ENCODE assay signal across 1 cellular context in the genomic region with DNA sequence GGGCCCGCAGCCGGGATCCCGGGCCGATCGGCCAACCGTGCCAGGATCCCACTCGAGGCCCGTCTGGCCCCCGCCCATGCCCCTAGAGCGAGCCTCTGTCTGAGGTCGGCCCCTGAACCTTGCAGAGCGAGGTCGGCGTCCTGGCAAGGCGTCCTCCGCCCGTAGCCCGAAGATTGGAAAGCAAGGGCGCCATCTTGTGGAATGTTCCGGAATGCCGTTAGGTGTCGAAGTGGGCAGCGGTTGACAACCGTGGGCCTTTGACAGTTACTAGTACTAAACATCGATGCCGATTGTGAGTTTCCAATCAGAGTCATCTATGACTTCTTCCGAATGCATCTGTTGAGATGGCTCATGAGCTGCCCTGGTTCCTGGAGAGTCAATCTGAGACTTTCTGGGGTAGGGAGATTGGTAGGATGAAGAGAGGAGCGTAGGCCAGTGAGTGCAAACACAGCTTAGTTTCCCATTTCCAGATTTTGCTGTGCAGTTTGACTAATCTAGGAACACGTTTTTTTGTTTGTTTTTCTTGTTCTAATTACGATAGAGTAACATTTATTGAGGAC.
TF ChIP-seq lines count a peak whose summit lies in the region.

No MANE protein-coding gene starts in this region.

TF ChIP-seq in GM12878, 131 proteins besides CTCF, POLR2A, EP300 and RAD21 (continued from another document):
- TF ChIP-seq, protein P1, sequence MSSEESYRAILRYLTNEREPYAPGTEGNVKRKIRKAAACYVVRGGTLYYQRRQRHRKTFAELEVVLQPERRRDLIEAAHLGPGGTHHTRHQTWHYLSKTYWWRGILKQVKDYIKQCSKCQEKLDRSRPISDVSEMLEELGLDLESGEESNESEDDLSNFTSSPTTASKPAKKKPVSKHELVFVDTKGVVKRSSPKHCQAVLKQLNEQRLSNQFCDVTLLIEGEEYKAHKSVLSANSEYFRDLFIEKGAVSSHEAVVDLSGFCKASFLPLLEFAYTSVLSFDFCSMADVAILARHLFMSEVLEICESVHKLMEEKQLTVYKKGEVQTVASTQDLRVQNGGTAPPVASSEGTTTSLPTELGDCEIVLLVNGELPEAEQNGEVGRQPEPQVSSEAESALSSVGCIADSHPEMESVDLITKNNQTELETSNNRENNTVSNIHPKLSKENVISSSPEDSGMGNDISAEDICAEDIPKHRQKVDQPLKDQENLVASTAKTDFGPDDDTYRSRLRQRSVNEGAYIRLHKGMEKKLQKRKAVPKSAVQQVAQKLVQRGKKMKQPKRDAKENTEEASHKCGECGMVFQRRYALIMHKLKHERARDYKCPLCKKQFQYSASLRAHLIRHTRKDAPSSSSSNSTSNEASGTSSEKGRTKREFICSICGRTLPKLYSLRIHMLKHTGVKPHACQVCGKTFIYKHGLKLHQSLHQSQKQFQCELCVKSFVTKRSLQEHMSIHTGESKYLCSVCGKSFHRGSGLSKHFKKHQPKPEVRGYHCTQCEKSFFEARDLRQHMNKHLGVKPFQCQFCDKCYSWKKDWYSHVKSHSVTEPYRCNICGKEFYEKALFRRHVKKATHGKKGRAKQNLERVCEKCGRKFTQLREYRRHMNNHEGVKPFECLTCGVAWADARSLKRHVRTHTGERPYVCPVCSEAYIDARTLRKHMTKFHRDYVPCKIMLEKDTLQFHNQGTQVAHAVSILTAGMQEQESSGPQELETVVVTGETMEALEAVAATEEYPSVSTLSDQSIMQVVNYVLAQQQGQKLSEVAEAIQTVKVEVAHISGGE (CRISPR knock-in tag; IDR thresholded peaks at IDR 0.05): no peak
- TF ChIP-seq NR2F1 (conservative IDR thresholded peaks at IDR 0.05) (peak; percentile 65), LARP7 (IDR thresholded peaks at IDR 0.05) (0 out of 2 replicates have a peak, but pooled peaks have one; percentile 33), IKZF1 (conservative IDR thresholded peaks at IDR 0.05) (0 out of 2 replicates have a peak, but pooled peaks have one; percentile 22), SMC3 (IDR thresholded peaks at IDR 0.05; ENCODE audit: borderline replicate concordance, low read length) (peak; percentile 81), GATAD2B (conservative IDR thresholded peaks at IDR 0.05; ENCODE audit: low read depth) (no peak), RUNX3 (IDR thresholded peaks at IDR 0.05; ENCODE audit: low read length) (0 out of 2 replicates have a peak, but pooled peaks have one; percentile 9), SMARCA5 (IDR thresholded peaks at IDR 0.05) (no peak; the same call in 1 of the 2 replicates), HCFC1 (IDR thresholded peaks at IDR 0.05; ENCODE audit: low read length) (0 out of 2 replicates have a peak, but pooled peaks have one; percentile 15), IRF4 (IDR thresholded peaks at IDR 0.05; ENCODE audit: low read depth, low read length) (0 out of 2 replicates have a peak, but pooled peaks have one; percentile 28), YY1 (IDR thresholded peaks at IDR 0.05; ENCODE audit: low read depth, low read length) (peak; percentile 42; the same call in 1 of the 2 replicates), KLF5 (IDR thresholded peaks at IDR 0.05; ENCODE audit: partially characterized antibody) (no peak), CHD2 (IDR thresholded peaks at IDR 0.05; ENCODE audit: borderline replicate concordance, low read depth, low read length) (no peak), TCF3 (IDR thresholded peaks at IDR 0.05; ENCODE audit: borderline replicate concordance, insufficient read depth, low read depth, low read length) (no peak), BCL11A (IDR thresholded peaks at IDR 0.05; ENCODE audit: low read depth, low read length) (no peak), CHD4 (IDR thresholded peaks at IDR 0.05) (no peak)
- TF ChIP-seq, protein P2, sequence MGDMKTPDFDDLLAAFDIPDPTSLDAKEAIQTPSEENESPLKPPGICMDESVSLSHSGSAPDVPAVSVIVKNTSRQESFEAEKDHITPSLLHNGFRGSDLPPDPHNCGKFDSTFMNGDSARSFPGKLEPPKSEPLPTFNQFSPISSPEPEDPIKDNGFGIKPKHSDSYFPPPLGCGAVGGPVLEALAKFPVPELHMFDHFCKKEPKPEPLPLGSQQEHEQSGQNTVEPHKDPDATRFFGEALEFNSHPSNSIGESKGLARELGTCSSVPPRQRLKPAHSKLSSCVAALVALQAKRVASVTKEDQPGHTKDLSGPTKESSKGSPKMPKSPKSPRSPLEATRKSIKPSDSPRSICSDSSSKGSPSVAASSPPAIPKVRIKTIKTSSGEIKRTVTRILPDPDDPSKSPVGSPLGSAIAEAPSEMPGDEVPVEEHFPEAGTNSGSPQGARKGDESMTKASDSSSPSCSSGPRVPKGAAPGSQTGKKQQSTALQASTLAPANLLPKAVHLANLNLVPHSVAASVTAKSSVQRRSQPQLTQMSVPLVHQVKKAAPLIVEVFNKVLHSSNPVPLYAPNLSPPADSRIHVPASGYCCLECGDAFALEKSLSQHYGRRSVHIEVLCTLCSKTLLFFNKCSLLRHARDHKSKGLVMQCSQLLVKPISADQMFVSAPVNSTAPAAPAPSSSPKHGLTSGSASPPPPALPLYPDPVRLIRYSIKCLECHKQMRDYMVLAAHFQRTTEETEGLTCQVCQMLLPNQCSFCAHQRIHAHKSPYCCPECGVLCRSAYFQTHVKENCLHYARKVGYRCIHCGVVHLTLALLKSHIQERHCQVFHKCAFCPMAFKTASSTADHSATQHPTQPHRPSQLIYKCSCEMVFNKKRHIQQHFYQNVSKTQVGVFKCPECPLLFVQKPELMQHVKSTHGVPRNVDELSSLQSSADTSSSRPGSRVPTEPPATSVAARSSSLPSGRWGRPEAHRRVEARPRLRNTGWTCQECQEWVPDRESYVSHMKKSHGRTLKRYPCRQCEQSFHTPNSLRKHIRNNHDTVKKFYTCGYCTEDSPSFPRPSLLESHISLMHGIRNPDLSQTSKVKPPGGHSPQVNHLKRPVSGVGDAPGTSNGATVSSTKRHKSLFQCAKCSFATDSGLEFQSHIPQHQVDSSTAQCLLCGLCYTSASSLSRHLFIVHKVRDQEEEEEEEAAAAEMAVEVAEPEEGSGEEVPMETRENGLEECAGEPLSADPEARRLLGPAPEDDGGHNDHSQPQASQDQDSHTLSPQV (IDR thresholded peaks at IDR 0.05): no peak
- TF ChIP-seq, protein P3, sequence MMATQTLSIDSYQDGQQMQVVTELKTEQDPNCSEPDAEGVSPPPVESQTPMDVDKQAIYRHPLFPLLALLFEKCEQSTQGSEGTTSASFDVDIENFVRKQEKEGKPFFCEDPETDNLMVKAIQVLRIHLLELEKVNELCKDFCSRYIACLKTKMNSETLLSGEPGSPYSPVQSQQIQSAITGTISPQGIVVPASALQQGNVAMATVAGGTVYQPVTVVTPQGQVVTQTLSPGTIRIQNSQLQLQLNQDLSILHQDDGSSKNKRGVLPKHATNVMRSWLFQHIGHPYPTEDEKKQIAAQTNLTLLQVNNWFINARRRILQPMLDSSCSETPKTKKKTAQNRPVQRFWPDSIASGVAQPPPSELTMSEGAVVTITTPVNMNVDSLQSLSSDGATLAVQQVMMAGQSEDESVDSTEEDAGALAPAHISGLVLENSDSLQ (IDR thresholded peaks at IDR 0.05): 0 out of 2 replicates have a peak, but pooled peaks have one; percentile 7
TF ChIP-seq in GM12878: peak in this region for 9.
